In the genomic region with DNA sequence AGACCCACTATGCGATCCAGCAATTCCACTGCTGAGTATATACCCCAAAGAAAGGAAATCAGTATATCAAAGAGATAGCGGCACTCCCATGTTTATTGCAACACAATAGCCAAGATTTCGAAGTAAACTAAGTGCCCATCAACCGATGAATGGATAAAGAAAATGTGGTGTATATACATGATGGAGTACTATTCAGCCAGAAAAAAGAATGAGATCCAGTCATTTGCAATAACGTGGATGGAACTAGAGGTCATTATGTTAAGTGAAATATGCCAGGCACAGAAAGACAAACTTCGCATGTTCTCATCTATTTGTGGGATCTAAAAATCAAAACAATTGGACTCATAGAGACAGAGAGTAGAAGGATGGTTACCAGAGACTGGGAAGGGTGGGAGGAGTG, we compare ENCODE assay signal across 28 cellular contexts.
"Had no signal": no experiment of that assay in that cellular context is flagged by ENCODE, and none has a peak within 500 bp of the region (broad histone marks: within the 10 kb centered on the region; RNA-seq: fewer than 3 reads in every experiment).

No MANE protein-coding gene starts in this region.

- H3K4me3 Mint-ChIP-seq: dendritic cell treated with granulocyte-macrophage colony-stimulating factor and Interleukin-4, amounts not matched to agents 40 ng/mL and 50 ng/mL, for 4 days; effector memory CD8-positive, alpha-beta T cell; endodermal cell; mesothelial cell of epicardium; naive B cell; naive thymus-derived CD8-positive, alpha-beta T cell had no signal

- H3K4me1 ChIP-seq: left lung had no signal

- H3K27ac ChIP-seq: epithelial cell of prostate, esophagus squamous epithelium, gastrocnemius medialis, heart right ventricle, left lung, lower lobe of right lung had no signal

- H3K9me3 ChIP-seq: esophagus squamous epithelium, gastrocnemius medialis, heart right ventricle, left lung, lower lobe of right lung, mucosa of descending colon had no signal

- H3K4me3 ChIP-seq: esophagus squamous epithelium, gastrocnemius medialis, heart right ventricle, left lung, lower lobe of right lung, mucosa of descending colon had no signal

- ATAC-seq: effector memory CD8-positive, alpha-beta T cell; esophagus mucosa; gastrocnemius medialis; heart right ventricle; left cardiac atrium; left lung; left ventricle myocardium superior; lower lobe of right lung; mucosa of descending colon; naive thymus-derived CD8-positive, alpha-beta T cell had no signal

- FAIRE-seq: endometrium, islet of Langerhans, keratinocyte had no signal

- H3K27me3 Mint-ChIP-seq: naive thymus-derived CD8-positive, alpha-beta T cell had no signal

- H3K36me3 Mint-ChIP-seq: mesothelial cell of epicardium; naive B cell; naive thymus-derived CD8-positive, alpha-beta T cell had no signal

- H3K4me1 Mint-ChIP-seq: endodermal cell had no signal

- H3K27ac Mint-ChIP-seq: dendritic cell treated with granulocyte-macrophage colony-stimulating factor and Interleukin-4, amounts not matched to agents 40 ng/mL and 50 ng/mL, for 4 days; endodermal cell; mesothelial cell of epicardium; naive thymus-derived CD8-positive, alpha-beta T cell had no signal

- H3K9me3 Mint-ChIP-seq: dendritic cell treated with granulocyte-macrophage colony-stimulating factor and Interleukin-4, amounts not matched to agents 40 ng/mL and 50 ng/mL, for 4 days; effector memory CD8-positive, alpha-beta T cell; endodermal cell; mesothelial cell of epicardium had no signal

- DNase-seq: cortex of kidney; effector CD8-positive, alpha-beta T cell; effector memory CD8-positive, alpha-beta T cell; endodermal cell; erythroblast; esophagus squamous epithelium; foreskin fibroblast; foreskin melanocyte; gastrocnemius medialis; glutamatergic neuron; head of caudate nucleus; heart right ventricle; hippocampal formation; left cardiac atrium; left lung; left ventricle myocardium superior; lower lobe of right lung; mesenchymal stem cell; mucosa of descending colon; naive B cell; naive thymus-derived CD8-positive, alpha-beta T cell had no signal

- H3K36me3 ChIP-seq: esophagus squamous epithelium, gastrocnemius medialis, heart right ventricle, left lung, lower lobe of right lung had no signal

- H3K27me3 ChIP-seq: esophagus squamous epithelium, gastrocnemius medialis, heart right ventricle, left lung had no signal
